Comparison of ENCODE assay signal across 1 cellular context in genomic region chr12:32002848-32003493, GRCh38.
TF ChIP-seq lines count a peak whose summit lies in the region.

No MANE protein-coding gene starts in this region.

TF ChIP-seq in K562, 482 proteins besides CTCF, POLR2A, EP300 and RAD21 (continued from another document):
- TF ChIP-seq FOXK2 (conservative IDR thresholded peaks at IDR 0.05 in 1 of 2, IDR thresholded peaks at IDR 0.05 in 1 of 2; ENCODE audit: low read depth in 2 of 2) (no peak), PPARD (CRISPR knock-in tag; IDR thresholded peaks at IDR 0.05) (no peak), ZBTB12 (CRISPR knock-in tag; IDR thresholded peaks at IDR 0.05) (0 out of 2 replicates have a peak, but pooled peaks have one; percentile 10), PHF8 (IDR thresholded peaks at IDR 0.05; ENCODE audit: borderline replicate concordance, low read length) (no peak), SMAD1 (IDR thresholded peaks at IDR 0.05; ENCODE audit: low read depth, low read length, partially characterized antibody) (no peak), ZNF766 (CRISPR knock-in tag; conservative IDR thresholded peaks at IDR 0.05) (peak; percentile 38; the same call in 1 of the 2 replicates), NELFE (IDR thresholded peaks at IDR 0.05; ENCODE audit: insufficient read depth, insufficient read length) (no peak)
